Comparison of ENCODE assay signal across 8 cellular contexts in genomic region chr19:4722671-4723464, GRCh38. TPM values are rescaled to one million over a fixed set of nuclear protein-coding genes. Genes with fewer than 3 reads are reported as not detected.
DNase-seq lines count a peak whose midpoint lies in the region; ATAC-seq, FAIRE-seq and TF ChIP-seq lines count a peak whose summit lies in the region.

No MANE protein-coding gene starts in this region.

- no peaks in the 10 kb centered on the region for H3K9me3 ChIP-seq in Peyer's patch

- peaks cover 3 to 31% (median 14%) of the 10 kb centered on the region in 4 donors for H3K4me1 ChIP-seq in Peyer's patch
- peaks cover 4% of the 10 kb centered on the region for H3K4me1 ChIP-seq in mesendoderm (ENCODE audit: control insufficient read depth, low read depth, low read length)

- H2BK15ac ChIP-seq in mesendoderm (replicated peaks; ENCODE audit: low read depth): no peak overlapping the region

- peak overlapping the region; percentile 12 for H4K5ac ChIP-seq in mesendoderm (ENCODE audit: low read length)

- peak overlapping the region; percentile 97 for H3K4me3 Mint-ChIP-seq in dendritic cell treated with granulocyte-macrophage colony-stimulating factor and Interleukin-4, amounts not matched to agents 40 ng/mL and 50 ng/mL, for 4 days

- H2BK120ac ChIP-seq in mesendoderm (ENCODE audit: low read depth, low read length): no peak overlapping the region

- ATAC-seq in GM21723 (IDR thresholded peaks at IDR 0.05; ENCODE audit: unreplicated experiment): peak; percentile 6
- no peak for ATAC-seq in GM19463 (IDR thresholded peaks at IDR 0.05; ENCODE audit: unreplicated experiment)

- FAIRE-seq in D721Med (lab: Jason Lieb, UNC): no peak

- H3K36me3 ChIP-seq in Peyer's patch (peaks cover 0 to 28% (median 0%) of the 10 kb centered on the region in 3 donors), mesendoderm (ENCODE audit: control insufficient read depth, insufficient read depth, low read length) (no peaks in the 10 kb centered on the region)

- H3K27me3 Mint-ChIP-seq in dendritic cell treated with granulocyte-macrophage colony-stimulating factor and Interleukin-4, amounts not matched to agents 40 ng/mL and 50 ng/mL, for 4 days: no peaks in the 10 kb centered on the region

- no peak overlapping the region for H2BK5ac ChIP-seq in mesendoderm (ENCODE audit: low read length)

- H3K4me3 ChIP-seq in Peyer's patch (peak overlapping the region; percentile 71 to 100 (median 91)), mesendoderm (ENCODE audit: low read length) (peak overlapping the region; percentile 93)

- no peak overlapping the region for H3K4ac ChIP-seq in mesendoderm (ENCODE audit: low read depth, low read length)

- no CpG with 5 or more reads among the region's 19 CpGs for WGBS in mesendoderm (ENCODE audit: extremely low coverage, insufficient coverage, low lambda C conversion rate)

- peak; percentile 27 for DNase-seq in ELF-1 (ENCODE audit: low read depth, low spot score)
- peak; percentile 23 to 63 (median 62) for DNase-seq in Peyer's patch
- peak; percentile 13 for DNase-seq in mesendoderm
- DNase-seq in ureter (ENCODE audit: low spot score): peak; percentile 62
- no peak for DNase-seq in D721Med (ENCODE audit: insufficient read length, low spot score)

- H3K56ac ChIP-seq in mesendoderm (ENCODE audit: low read length): peak overlapping the region; percentile 95

- H3K27me3 ChIP-seq in Peyer's patch (no peaks in the 10 kb centered on the region), mesendoderm (ENCODE audit: insufficient read depth, low read length, poor library complexity) (no peaks in the 10 kb centered on the region)

- intact Hi-C loops in dendritic cell treated with granulocyte-macrophage colony-stimulating factor and Interleukin-4, amounts not matched to agents 40 ng/mL and 50 ng/mL, for 4 days (cut with micrococcal nuclease): no loop called here

- H3K23ac ChIP-seq in mesendoderm (ENCODE audit: low read length): peak overlapping the region; percentile 48

- no peak for TF ChIP-seq POLR2A in Peyer's patch (IDR thresholded peaks at IDR 0.05)

- H2AK5ac ChIP-seq in mesendoderm (ENCODE audit: low read length): no peak overlapping the region

- TF ChIP-seq CTCF in Peyer's patch (IDR thresholded peaks at IDR 0.05): no peak
- TF ChIP-seq CTCF in D721Med (IDR thresholded peaks at IDR 0.05; ENCODE audit: insufficient read depth, missing control alignments): no peak

- peaks cover 56% of the 10 kb centered on the region for H3K4me1 Mint-ChIP-seq in dendritic cell treated with granulocyte-macrophage colony-stimulating factor and Interleukin-4, amounts not matched to agents 40 ng/mL and 50 ng/mL, for 4 days (ENCODE audit: low read depth)

- H3K79me2 ChIP-seq in mesendoderm (ENCODE audit: control insufficient read depth, insufficient read depth, low read length): peaks cover 19% of the 10 kb centered on the region

- H3K27ac ChIP-seq in Peyer's patch: peak overlapping the region; percentile 88 to 96 (median 92)
- peak overlapping the region; percentile 20 for H3K27ac ChIP-seq in mesendoderm (ENCODE audit: low read depth, low read length)

- H3K9me3 Mint-ChIP-seq in dendritic cell treated with granulocyte-macrophage colony-stimulating factor and Interleukin-4, amounts not matched to agents 40 ng/mL and 50 ng/mL, for 4 days: no peaks in the 10 kb centered on the region

- H3K79me1 ChIP-seq in mesendoderm (ENCODE audit: low read length): peaks cover 19% of the 10 kb centered on the region

- no peak overlapping the region for H3K18ac ChIP-seq in mesendoderm (ENCODE audit: low read length)

- H4K8ac ChIP-seq in mesendoderm (ENCODE audit: low read depth, low read length): no peak overlapping the region

- peak overlapping the region; percentile 94 for H3K27ac Mint-ChIP-seq in dendritic cell treated with granulocyte-macrophage colony-stimulating factor and Interleukin-4, amounts not matched to agents 40 ng/mL and 50 ng/mL, for 4 days

- peak overlapping the region; percentile 94 for H3K9ac ChIP-seq in mesendoderm (ENCODE audit: low read length)

- H3K4me2 ChIP-seq in mesendoderm (ENCODE audit: low read length): peak overlapping the region; percentile 96

- H3K36me3 Mint-ChIP-seq in dendritic cell treated with granulocyte-macrophage colony-stimulating factor and Interleukin-4, amounts not matched to agents 40 ng/mL and 50 ng/mL, for 4 days (ENCODE audit: low read depth): peaks cover 57% of the 10 kb centered on the region

RNA-seq across cellular contexts. Expression of gene DPP9, which starts 0.8 kb away (rescaled TPM):
- 100 to 1,000 TPM; 102 to 279 (median 168) TPM for total RNA-seq in Peyer's patch
- 35.2 TPM for polyA plus RNA-seq in mesendoderm (2013, experiment 1 of 2)
- 32.7 TPM for polyA plus RNA-seq in mesendoderm (2013, experiment 2 of 2)
- 94.8 TPM for total RNA-seq in ureter

RNA-seq across cellular contexts. Expression of gene MYDGF, which starts 52.7 kb away (rescaled TPM):
- total RNA-seq in Peyer's patch (10 to 100 TPM in 3 of 4 donors, 1 to 10 TPM in 1; 9.9 to 45.9 (median 40.3) TPM), ureter (58.3 TPM)
- polyA plus RNA-seq in mesendoderm (2013, experiment 1 of 2): 52.7 TPM
- polyA plus RNA-seq in mesendoderm (2013, experiment 2 of 2): 54.8 TPM
